11 cellular contexts compared by ENCODE assay signal in genomic region chr6:91149246-91149645, GRCh38.
"Had no signal": no experiment of that assay in that cellular context is flagged by ENCODE, and none has a peak within 500 bp of the region (broad histone marks: within the 10 kb centered on the region; RNA-seq: fewer than 3 reads in every experiment).

No MANE protein-coding gene starts in this region.

- H3K27ac ChIP-seq: epithelial cell of prostate, hepatocyte, prostate gland, upper lobe of left lung had no signal

- H3K4me3 ChIP-seq: hepatocyte, prostate gland, upper lobe of left lung had no signal

- H3K9me3 ChIP-seq: prostate gland, upper lobe of left lung had no signal

- H3K36me3 ChIP-seq: prostate gland, upper lobe of left lung had no signal

- DNase-seq: activated CD4-positive, alpha-beta T cell treated with anti-CD3 and anti-CD28 coated beads for 48 hours; activated naive CD4-positive, alpha-beta T cell; effector memory CD4-positive, alpha-beta T cell; left cardiac atrium; occipital lobe; stimulated activated CD4-positive, alpha-beta T cell treated with anti-CD3 and anti-CD28 coated beads, Interleukin-2, amount 100 ng/mL, for 24 hours; stimulated activated naive B cell treated with anti-CD40 and anti-IgM and Interleukin-4, amounts not matched to agents 10 μg/mL and 1 μg/mL and 100 μg/mL, for 72 hours; upper lobe of left lung had no signal
